In genomic region chr16:71484006-71484893, GRCh38 we compare ENCODE assay signal across 1 cellular context.
A peak's percentile ranks its signal among the peaks of the same experiment; 100 is the strongest.
TF ChIP-seq lines count a peak whose summit lies in the region.

No MANE protein-coding gene starts in this region.

TF ChIP-seq in K562, 482 proteins besides CTCF, POLR2A, EP300 and RAD21 (continued from another document and continues in another):
- TF ChIP-seq ZNF347 (CRISPR knock-in tag; IDR thresholded peaks at IDR 0.05; ENCODE audit: low read depth) (no peak), STAT5A (IDR thresholded peaks at IDR 0.05; ENCODE audit: borderline replicate concordance, low read length) (no peak), SNIP1 (IDR thresholded peaks at IDR 0.05; ENCODE audit: low read depth) (peak; percentile 87), ATF1 (CRISPR knock-in tag; IDR thresholded peaks at IDR 0.05) (peak; percentile 48; the same call in 1 of the 2 replicates), ATF1 (tag; IDR thresholded peaks at IDR 0.05) (peak; percentile 97), TARDBP (IDR thresholded peaks at IDR 0.05) (peak; percentile 44; the same call in 1 of the 2 replicates), DMBX1 (CRISPR knock-in tag; IDR thresholded peaks at IDR 0.05; ENCODE audit: borderline replicate concordance) (peak; percentile 27; the same call in 1 of the 2 replicates), PHF20 (IDR thresholded peaks at IDR 0.05; ENCODE audit: partially characterized antibody) (peak; percentile 85), MTF1 (CRISPR knock-in tag; IDR thresholded peaks at IDR 0.05; ENCODE audit: borderline replicate concordance) (no peak), MTA1 (IDR thresholded peaks at IDR 0.05; ENCODE audit: borderline replicate concordance) (peak; percentile 72), TBP (optimal IDR thresholded peaks at IDR 0.05; ENCODE audit: low read depth, low read length) (peak; percentile 27), SRSF3 (IDR thresholded peaks at IDR 0.05; ENCODE audit: insufficient read depth, low read length) (no peak), YY1 (IDR thresholded peaks at IDR 0.05; ENCODE audit: borderline replicate concordance in 1 of 3, control insufficient read depth in 1 of 3, extremely low read depth in 1 of 3, insufficient read depth in 3 of 3, insufficient read length in 1 of 3, insufficient replicate concordance in 2 of 3, low read depth in 1 of 3, low read length in 2 of 3) (peak in 1 of 3 experiments; percentile 34), WHSC1 (IDR thresholded peaks at IDR 0.05; ENCODE audit: low read length) (no peak), IRF2 (CRISPR knock-in tag; IDR thresholded peaks at IDR 0.05) (no peak), ZBTB8A (IDR thresholded peaks at IDR 0.05; ENCODE audit: partially characterized antibody) (no peak), SMAD2 (IDR thresholded peaks at IDR 0.05; ENCODE audit: low read depth, low read length) (no peak), NR2C2 (CRISPR knock-in tag; IDR thresholded peaks at IDR 0.05) (no peak), NR2C2 (tag; IDR thresholded peaks at IDR 0.05) (peak; percentile 92), TEAD1 (CRISPR knock-in tag; IDR thresholded peaks at IDR 0.05) (0 out of 4 replicates have a peak, but pooled peaks of 1 of the 2 experiments have one; percentile 58), CREB1 (IDR thresholded peaks at IDR 0.05) (peak; percentile 80), CREB1 (CRISPR knock-in tag; IDR thresholded peaks at IDR 0.05) (peak; percentile 83), RBBP5 (IDR thresholded peaks at IDR 0.05; ENCODE audit: borderline replicate concordance, insufficient read depth, low read length, poor library complexity, severe bottlenecking) (peak; percentile 88), CREBBP (IDR thresholded peaks at IDR 0.05; ENCODE audit: low read depth, low read length) (no peak), ETS1 (conservative IDR thresholded peaks at IDR 0.05; ENCODE audit: control insufficient read depth, low read depth, low read length) (no peak), ZNF76 (CRISPR knock-in tag; IDR thresholded peaks at IDR 0.05; ENCODE audit: borderline replicate concordance) (0 out of 2 replicates have a peak, but pooled peaks have one; percentile 39), GMEB1 (CRISPR knock-in tag; IDR thresholded peaks at IDR 0.05) (peak; percentile 44), HDAC1 (IDR thresholded peaks at IDR 0.05) (peak in 1 of 2 experiments; percentile 81; a peak in 2 of 4 replicates), RBM15 (IDR thresholded peaks at IDR 0.05; ENCODE audit: insufficient read depth, low read length) (no peak), ZFP30 (CRISPR knock-in tag; IDR thresholded peaks at IDR 0.05; ENCODE audit: borderline replicate concordance) (no peak), SRF (CRISPR knock-in tag; IDR thresholded peaks at IDR 0.05) (no peak), KDM1A (IDR thresholded peaks at IDR 0.05) (peak; percentile 68 to 70), PRDM10 (IDR thresholded peaks at IDR 0.05; ENCODE audit: partially characterized antibody) (peak; percentile 48), MNT (conservative IDR thresholded peaks at IDR 0.05) (peak; percentile 53 to 78; a peak in 2 of 4 replicates), FIP1L1 (IDR thresholded peaks at IDR 0.05; ENCODE audit: low read depth, low read length, poor library complexity, severe bottlenecking) (peak; percentile 37), GABPB2 (CRISPR knock-in tag; conservative IDR thresholded peaks at IDR 0.05) (no peak), HES1 (IDR thresholded peaks at IDR 0.05; ENCODE audit: low read depth) (no peak), POLR2B (IDR thresholded peaks at IDR 0.05; ENCODE audit: low read depth, partially characterized antibody) (peak; percentile 81), CHD7 (IDR thresholded peaks at IDR 0.05; ENCODE audit: low read depth, low read length) (no peak), ZBTB9 (CRISPR knock-in tag; IDR thresholded peaks at IDR 0.05) (0 out of 2 replicates have a peak, but pooled peaks have one; percentile 39)
